In genomic region chr6:22666021-22666420, GRCh38 we compare ENCODE assay signal across 34 cellular contexts.
"Had no signal": no experiment of that assay in that cellular context is flagged by ENCODE, and none has a peak within 500 bp of the region (broad histone marks: within the 10 kb centered on the region; RNA-seq: fewer than 3 reads in every experiment).

No MANE protein-coding gene starts in this region.

- H3K4me3 ChIP-seq: adrenal gland had no signal

- H3K9me3 ChIP-seq: adrenal gland had no signal

- ATAC-seq: activated CD8-positive, alpha-beta T cell treated with anti-CD3 and anti-CD28 coated beads for 36 hours; activated naive CD4-positive, alpha-beta T cell treated with anti-CD3 and anti-CD28 coated beads, Interleukin-2, amount 50 U/mL, for 72 hours; activated T-cell treated with anti-CD3 and anti-CD28 coated beads, Interleukin-2, amount 50 U/mL, for 4 hours; activated T-cell treated with anti-CD3 and anti-CD28 coated beads, Interleukin-2, amount 50 U/mL, for 72 hours; activated T-helper 17 cell treated with anti-CD3 and anti-CD28 coated beads, Interleukin-2, amount 50 U/mL, for 72 hours had no signal

- H3K27me3 Mint-ChIP-seq: activated B cell treated with CpG ODN at 0.5 μM for 24 hours; activated CD4-positive, alpha-beta memory T cell treated with anti-CD3 and anti-CD28 coated beads for 36 hours; activated CD4-positive, alpha-beta T cell treated with anti-CD3 and anti-CD28 coated beads, Interleukin-2, amount 10 ng/mL, durations not matched to agents 24 days and 14 days; activated CD8-positive, alpha-beta T cell treated with anti-CD3 and anti-CD28 coated beads for 36 hours; activated naive CD8-positive, alpha-beta T cell treated with anti-CD3 and anti-CD28 coated beads for 36 hours; activated T-helper 17 cell treated with anti-CD3 and anti-CD28 coated beads, Interleukin-2, amount 50 U/mL, for 72 hours; brain had no signal

- H3K27ac Mint-ChIP-seq: activated B cell treated with CpG ODN at 0.5 μM for 24 hours; activated CD4-positive, alpha-beta memory T cell treated with anti-CD3 and anti-CD28 coated beads for 36 hours; activated CD4-positive, alpha-beta T cell treated with anti-CD3 and anti-CD28 coated beads, Interleukin-2, amount 10 ng/mL, durations not matched to agents 24 days and 14 days; activated CD8-positive, alpha-beta T cell treated with anti-CD3 and anti-CD28 coated beads for 36 hours; activated naive CD4-positive, alpha-beta T cell treated with anti-CD3 and anti-CD28 coated beads for 36 hours; activated naive CD4-positive, alpha-beta T cell treated with anti-CD3 and anti-CD28 coated beads, Interleukin-2, amount 50 U/mL, for 72 hours; activated naive CD8-positive, alpha-beta T cell treated with anti-CD3 and anti-CD28 coated beads for 36 hours; activated T-cell treated with anti-CD3 and anti-CD28 coated beads, Interleukin-2, amount 50 U/mL, for 72 hours; activated T-helper 1 cell treated with anti-CD3 and anti-CD28 coated beads, Interleukin-12 subunit alpha, Interleukin-12 subunit beta, Interleukin-2, Interleukin-4 antibody, amounts not matched to agents 30 ng/mL and 10 ng/mL and 1 ng/mL, durations not matched to agents 14 hours and 24 hours and 36 hours; activated T-helper 17 cell treated with anti-CD3 and anti-CD28 coated beads, Interleukin-2, amount 50 U/mL, for 72 hours; T-helper 1 cell treated with Interleukin-12 subunit alpha and Interleukin-12 subunit beta and Interleukin-4 antibody, amounts not matched to agents 30 μg/mL and 1 μg/mL, for 36 hours; T-helper 2 cell treated with Interferon-gamma antibody and Interleukin-4, amounts not matched to agents 5 μg/mL and 100 μg/mL, for 36 hours had no signal

- FAIRE-seq: TTC549 had no signal

- H3K4me1 ChIP-seq: adrenal gland had no signal

- H3K27ac ChIP-seq: adrenal gland, VCaP had no signal

- H3K27me3 ChIP-seq: adrenal gland had no signal

- H3K36me3 Mint-ChIP-seq: activated CD4-positive, alpha-beta memory T cell treated with anti-CD3 and anti-CD28 coated beads for 36 hours; activated naive CD4-positive, alpha-beta T cell treated with anti-CD3 and anti-CD28 coated beads, Interleukin-2, amount 50 U/mL, for 72 hours; activated naive CD8-positive, alpha-beta T cell treated with anti-CD3 and anti-CD28 coated beads for 36 hours had no signal

- H3K4me3 Mint-ChIP-seq: activated B cell treated with CpG ODN at 0.5 μM for 24 hours; activated CD4-positive, alpha-beta memory T cell treated with anti-CD3 and anti-CD28 coated beads for 36 hours; activated CD4-positive, alpha-beta T cell treated with anti-CD3 and anti-CD28 coated beads, Interleukin-2, amount 10 ng/mL, durations not matched to agents 24 days and 14 days; activated CD8-positive, alpha-beta T cell treated with anti-CD3 and anti-CD28 coated beads for 36 hours; activated naive CD4-positive, alpha-beta T cell treated with anti-CD3 and anti-CD28 coated beads for 36 hours; activated naive CD8-positive, alpha-beta T cell treated with anti-CD3 and anti-CD28 coated beads for 36 hours; activated T-cell treated with anti-CD3 and anti-CD28 coated beads, Interleukin-2, amount 50 U/mL, for 4 hours; activated T-cell treated with anti-CD3 and anti-CD28 coated beads, Interleukin-2, amount 50 U/mL, for 72 hours; activated T-helper 1 cell treated with anti-CD3 and anti-CD28 coated beads, Interleukin-12 subunit alpha, Interleukin-12 subunit beta, Interleukin-2, Interleukin-4 antibody, amounts not matched to agents 30 ng/mL and 10 ng/mL and 1 ng/mL, durations not matched to agents 14 hours and 24 hours and 36 hours; activated T-helper 17 cell treated with anti-CD3 and anti-CD28 coated beads, Interleukin-2, amount 50 U/mL, for 72 hours; brain; T-helper 1 cell treated with Interleukin-12 subunit alpha and Interleukin-12 subunit beta and Interleukin-4 antibody, amounts not matched to agents 30 μg/mL and 1 μg/mL, for 36 hours; T-helper 2 cell treated with Interferon-gamma antibody and Interleukin-4, amounts not matched to agents 5 μg/mL and 100 μg/mL, for 36 hours had no signal

- DNase-seq: activated B cell treated with CpG ODN at 0.5 μM for 24 hours; activated CD4-positive, alpha-beta memory T cell treated with anti-CD3 and anti-CD28 coated beads for 36 hours; activated CD4-positive, alpha-beta T cell treated with anti-CD3 and anti-CD28 coated beads for 4 hours; activated CD4-positive, alpha-beta T cell treated with anti-CD3 and anti-CD28 coated beads, Interleukin-2, amount 10 ng/mL, durations not matched to agents 24 days and 14 days; activated CD4-positive, alpha-beta T cell treated with anti-CD3 and anti-CD28 coated beads, Interleukin-2, amount 50 U/mL, for 1 hour; activated CD4-positive, alpha-beta T cell treated with anti-CD3 and anti-CD28 coated beads, Interleukin-2, amount 50 U/mL, for 4 hours; activated CD4-positive, CD25-positive, alpha-beta regulatory T cell treated with anti-CD3 and anti-CD28 coated beads, Interleukin-2, amount 50 U/mL, for 72 hours; activated CD8-positive, alpha-beta memory T cell treated with anti-CD3 and anti-CD28 coated beads, Interleukin-2, amount 50 U/mL, for 4 hours; activated CD8-positive, alpha-beta T cell treated with anti-CD3 and anti-CD28 coated beads for 36 hours; activated effector memory CD4-positive, alpha-beta T cell treated with anti-CD3 and anti-CD28 coated beads, Interleukin-2, amount 50 U/mL, for 16 hours; activated gamma-delta T cell treated with Interleukin-2 at 50 U/mL for 16 hours; activated naive CD4-positive, alpha-beta T cell; activated naive CD4-positive, alpha-beta T cell treated with anti-CD3 and anti-CD28 coated beads for 36 hours; activated naive CD4-positive, alpha-beta T cell treated with anti-CD3 and anti-CD28 coated beads, Interleukin-2, amount 50 U/mL, for 16 hours; activated naive CD8-positive, alpha-beta T cell treated with anti-CD3 and anti-CD28 coated beads for 36 hours; activated T-cell treated with anti-CD3 and anti-CD28 coated beads for 4 hours; activated T-cell treated with anti-CD3 and anti-CD28 coated beads, Interleukin-2, amount 50 U/mL, for 1 hour; activated T-cell treated with anti-CD3 and anti-CD28 coated beads, Interleukin-2, amount 50 U/mL, for 4 hours; activated T-cell treated with anti-CD3 and anti-CD28 coated beads, Interleukin-2, amount 50 U/mL, for 72 hours; adrenal gland; amniotic stem cell; aorta; central memory CD4-positive, alpha-beta T cell; T-helper 1 cell; T-helper 2 cell; T-helper 9 cell had no signal

- H3K36me3 ChIP-seq: adrenal gland had no signal

- H3K4me1 Mint-ChIP-seq: activated B cell treated with CpG ODN at 0.5 μM for 24 hours; activated CD4-positive, alpha-beta T cell treated with anti-CD3 and anti-CD28 coated beads, Interleukin-2, amount 10 ng/mL, durations not matched to agents 24 days and 14 days; activated naive CD8-positive, alpha-beta T cell treated with anti-CD3 and anti-CD28 coated beads for 36 hours; activated T-helper 17 cell treated with anti-CD3 and anti-CD28 coated beads, Interleukin-2, amount 50 U/mL, for 72 hours had no signal

- H3K9me3 Mint-ChIP-seq: activated B cell treated with CpG ODN at 0.5 μM for 24 hours; activated CD8-positive, alpha-beta T cell treated with anti-CD3 and anti-CD28 coated beads for 36 hours; activated naive CD8-positive, alpha-beta T cell treated with anti-CD3 and anti-CD28 coated beads for 36 hours; activated T-helper 1 cell treated with anti-CD3 and anti-CD28 coated beads, Interleukin-12 subunit alpha, Interleukin-12 subunit beta, Interleukin-2, Interleukin-4 antibody, amounts not matched to agents 30 ng/mL and 10 ng/mL and 1 ng/mL, durations not matched to agents 14 hours and 24 hours and 36 hours; T-helper 1 cell treated with Interleukin-12 subunit alpha and Interleukin-12 subunit beta and Interleukin-4 antibody, amounts not matched to agents 30 μg/mL and 1 μg/mL, for 36 hours; T-helper 2 cell treated with Interferon-gamma antibody and Interleukin-4, amounts not matched to agents 5 μg/mL and 100 μg/mL, for 36 hours had no signal
